In genomic region chr4:132427125-132427524, GRCh38 we compare ENCODE assay signal across 7 cellular contexts.
"Had no signal": no experiment of that assay in that cellular context is flagged by ENCODE, and none has a peak within 500 bp of the region (broad histone marks: within the 10 kb centered on the region; RNA-seq: fewer than 3 reads in every experiment).

No MANE protein-coding gene starts in this region.

- DNase-seq: GDM1, GF-D8 had no signal

- FAIRE-seq: G401.6, GM12891, GM12892, GM18507, GM19239 had no signal
